3 cellular contexts compared by ENCODE assay signal in genomic region chr12:117999806-118000205, GRCh38. TPM values are rescaled to one million over a fixed set of nuclear protein-coding genes. Genes with fewer than 3 reads are reported as not detected.
"Had no signal": no experiment of that assay in that cellular context is flagged by ENCODE, and none has a peak within 500 bp of the region (broad histone marks: within the 10 kb centered on the region; RNA-seq: fewer than 3 reads in every experiment).

No MANE protein-coding gene starts in this region.

RNA-seq across cellular contexts. Expression of gene KSR2, which starts 31.0 kb away (rescaled TPM):
- total RNA-seq: naive thymus-derived CD8-positive, alpha-beta T cell; osteocyte had no signal
- polyA plus RNA-seq: immature natural killer cell; naive thymus-derived CD8-positive, alpha-beta T cell had no signal
